15 cellular contexts compared by ENCODE assay signal in genomic region chr7:27189560-27190283, GRCh38. TPM values are rescaled to one million over a fixed set of nuclear protein-coding genes. Genes with fewer than 3 reads are reported as not detected.
DNase-seq lines count a peak whose midpoint lies in the region; ATAC-seq and TF ChIP-seq lines count a peak whose summit lies in the region.
"Had no signal": no experiment of that assay in that cellular context is flagged by ENCODE, and none has a peak within 500 bp of the region (broad histone marks: within the 10 kb centered on the region; RNA-seq: fewer than 3 reads in every experiment).

No MANE protein-coding gene starts in this region.

- peak overlapping the region; percentile 25 for H3K4me3 Mint-ChIP-seq in T-helper 1 cell treated with Interleukin-12 subunit alpha and Interleukin-12 subunit beta and Interleukin-4 antibody, amounts not matched to agents 30 μg/mL and 1 μg/mL, for 36 hours
- H3K4me3 Mint-ChIP-seq in stimulated activated effector memory CD8-positive, alpha-beta T cell treated with anti-CD3 and anti-CD28 coated beads, Interleukin-12 subunit alpha, Interleukin-12 subunit beta, amount 100 ng/mL, for 72 hours, result peak overlapping the region; percentile 77

- intact Hi-C loops in left colon (cut with DNase I, micrococcal nuclease), result no loop called here

- H3K9me3 Mint-ChIP-seq in T-helper 1 cell treated with Interleukin-12 subunit alpha and Interleukin-12 subunit beta and Interleukin-4 antibody, amounts not matched to agents 30 μg/mL and 1 μg/mL, for 36 hours, result no peaks in the 10 kb centered on the region
- H3K9me3 Mint-ChIP-seq in stimulated activated effector memory CD8-positive, alpha-beta T cell treated with anti-CD3 and anti-CD28 coated beads, Interleukin-12 subunit alpha, Interleukin-12 subunit beta, amount 100 ng/mL, for 72 hours, result no peaks in the 10 kb centered on the region

- H3K27ac Mint-ChIP-seq in T-helper 1 cell treated with Interleukin-12 subunit alpha and Interleukin-12 subunit beta and Interleukin-4 antibody, amounts not matched to agents 30 μg/mL and 1 μg/mL, for 36 hours, result peak overlapping the region; percentile 33
- peak overlapping the region; percentile 4 for H3K27ac Mint-ChIP-seq in stimulated activated effector memory CD8-positive, alpha-beta T cell treated with anti-CD3 and anti-CD28 coated beads, Interleukin-12 subunit alpha, Interleukin-12 subunit beta, amount 100 ng/mL, for 72 hours
- H3K27ac Mint-ChIP-seq: progenitor cell of endocrine pancreas had no signal

- peaks cover 22% of the 10 kb centered on the region for H3K4me1 Mint-ChIP-seq in T-helper 1 cell treated with Interleukin-12 subunit alpha and Interleukin-12 subunit beta and Interleukin-4 antibody, amounts not matched to agents 30 μg/mL and 1 μg/mL, for 36 hours (ENCODE audit: low read depth)
- peaks cover 46% of the 10 kb centered on the region for H3K4me1 Mint-ChIP-seq in stimulated activated effector memory CD8-positive, alpha-beta T cell treated with anti-CD3 and anti-CD28 coated beads, Interleukin-12 subunit alpha, Interleukin-12 subunit beta, amount 100 ng/mL, for 72 hours

- POLR2A ChIA-PET in RWPE1 (lab: Yijun Ruan, JAX; ENCODE audit: low non-redundant PET), result no interaction called here

- no peak for DNase-seq in T-helper 1 cell
- no peak for DNase-seq in RWPE1 (ENCODE audit: low spot score)
- DNase-seq in left colon, result peak; percentile 52 to 62
- DNase-seq in stimulated activated effector memory CD8-positive, alpha-beta T cell treated with anti-CD3 and anti-CD28 coated beads, Interleukin-12 subunit alpha, Interleukin-12 subunit beta, amount 100 ng/mL, for 72 hours (ENCODE audit: low spot score in 2 of 2), result no peak
- no peak for DNase-seq in NOMO-1 treated with dmso at 0.1 percent for 144 hours (lab: John Stamatoyannopoulos, UW; ENCODE audit: unreplicated experiment)
- no peak for DNase-seq in CD1c-positive myeloid dendritic cell (ENCODE audit: extremely low spot score)
- DNase-seq: 8988T, activated gamma-delta T cell treated with Interleukin-2 at 50 U/mL for 16 hours, left ventricle myocardium superior, NCI-H187 treated with DMSO at 0.1 percent for 48 hours, T-helper 9 cell had no signal

- peaks cover 92% of the 10 kb centered on the region for H3K27me3 Mint-ChIP-seq in T-helper 1 cell treated with Interleukin-12 subunit alpha and Interleukin-12 subunit beta and Interleukin-4 antibody, amounts not matched to agents 30 μg/mL and 1 μg/mL, for 36 hours (ENCODE audit: low read depth)

- CTCF ChIA-PET in RWPE1 (lab: Yijun Ruan, JAX), result interaction anchor here (2.0 kb wide), 1 partner anchor 10 kb away, joined by 10 read pairs; no protein-coding TSS in a partner anchor

- H3K27ac ChIP-seq in RWPE1, result peak overlapping the region; percentile 88
- H3K27ac ChIP-seq: gastroesophageal sphincter had no signal

- no peak for TF ChIP-seq CTCF in RWPE1 (conservative IDR thresholded peaks at IDR 0.05; ENCODE audit: low read depth)

- ATAC-seq in left colon (peak; percentile 22), GM18861 (IDR thresholded peaks at IDR 0.05; ENCODE audit: unreplicated experiment) (no peak)
- ATAC-seq in stimulated activated effector memory CD8-positive, alpha-beta T cell treated with anti-CD3 and anti-CD28 coated beads, Interleukin-12 subunit alpha, Interleukin-12 subunit beta, amount 100 ng/mL, for 72 hours, result no peak
- ATAC-seq: gastroesophageal sphincter had no signal

- peaks cover 9% of the 10 kb centered on the region for H3K36me3 Mint-ChIP-seq in T-helper 1 cell treated with Interleukin-12 subunit alpha and Interleukin-12 subunit beta and Interleukin-4 antibody, amounts not matched to agents 30 μg/mL and 1 μg/mL, for 36 hours (ENCODE audit: low read depth)
- peaks cover 8% of the 10 kb centered on the region for H3K36me3 Mint-ChIP-seq in stimulated activated effector memory CD8-positive, alpha-beta T cell treated with anti-CD3 and anti-CD28 coated beads, Interleukin-12 subunit alpha, Interleukin-12 subunit beta, amount 100 ng/mL, for 72 hours

RNA-seq across cellular contexts. Expression of gene HOXA11, which starts 4.7 kb away (rescaled TPM):
- total RNA-seq in left colon, result 1 to 10 TPM; 3.1 to 6.1 TPM
- total RNA-seq: left ventricle myocardium superior, progenitor cell of endocrine pancreas had no signal

RNA-seq across cellular contexts. Expression of gene HOXA13, which starts 10.2 kb away (rescaled TPM):
- 10 to 100 TPM; 35.2 to 39.4 TPM for total RNA-seq in left colon
- total RNA-seq: left ventricle myocardium superior, progenitor cell of endocrine pancreas had no signal

RNA-seq across cellular contexts. Expression of gene HOXA10, which starts 15.6 kb away (rescaled TPM):
- total RNA-seq in left colon, result 10 to 100 TPM; 23.4 to 30.0 TPM
- total RNA-seq: left ventricle myocardium superior, progenitor cell of endocrine pancreas had no signal

RNA-seq across cellular contexts. Expression of gene HOXA9, which starts 24.4 kb away (rescaled TPM):
- 10 to 100 TPM; 18.0 to 28.6 TPM for total RNA-seq in left colon
- total RNA-seq: left ventricle myocardium superior, progenitor cell of endocrine pancreas had no signal

RNA-seq across cellular contexts. Expression of gene HOXA7, which starts 33.2 kb away (rescaled TPM):
- 10 to 100 TPM; 30.2 to 38.9 TPM for total RNA-seq in left colon
- total RNA-seq: left ventricle myocardium superior had no signal

Comparison
In these comparisons a context has a peak if more than half of its experiments do, and no peak if none do; other contexts are left out.
1. DNase-seq: peak in left colon (2 of 2); none in T-helper 1 cell (0 of 5), RWPE1 (single experiment), stimulated activated effector memory CD8-positive, alpha-beta T cell treated with anti-CD3 and anti-CD28 coated beads, Interleukin-12 subunit alpha, Interleukin-12 subunit beta, amount 100 ng/mL, for 72 hours (0 of 2), NOMO-1 treated with dmso at 0.1 percent for 144 hours (single experiment) and CD1c-positive myeloid dendritic cell (single experiment).